In the genomic region with DNA sequence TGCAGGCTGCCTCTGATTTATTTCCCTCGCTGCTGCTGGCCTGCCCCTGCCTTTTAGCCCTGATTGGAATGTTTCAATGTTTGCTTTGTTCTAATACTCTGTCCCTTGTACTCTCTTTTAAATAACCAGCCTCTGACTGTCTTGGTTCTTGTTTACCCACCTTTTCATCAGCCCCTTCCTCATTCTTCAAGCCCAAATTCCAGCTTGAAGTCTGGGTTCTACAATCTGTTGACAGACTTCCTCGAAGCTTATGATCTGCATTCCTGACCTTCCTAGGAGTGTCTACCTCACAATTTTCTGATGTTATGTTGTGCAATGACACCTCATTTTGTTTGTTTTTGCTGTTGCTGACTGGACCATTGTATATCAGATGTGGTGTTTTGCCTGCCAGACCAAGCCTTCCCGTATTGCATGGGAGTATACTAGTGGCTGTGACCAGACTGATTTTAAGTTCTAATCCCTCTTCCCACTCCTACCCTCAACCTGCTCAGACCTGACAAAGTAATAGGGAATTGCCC, we compare ENCODE assay signal across 17 cellular contexts. TPM values are rescaled to one million over a fixed set of nuclear protein-coding genes. Genes with fewer than 3 reads are reported as not detected.
DNase-seq lines count a peak whose midpoint lies in the region; ATAC-seq, FAIRE-seq and TF ChIP-seq lines count a peak whose summit lies in the region.
"Had no signal": no experiment of that assay in that cellular context is flagged by ENCODE, and none has a peak within 500 bp of the region (broad histone marks: within the 10 kb centered on the region; RNA-seq: fewer than 3 reads in every experiment).

No MANE protein-coding gene starts in this region.

- no peak overlapping the region for H2AK5ac ChIP-seq in IMR-90 (ENCODE audit: low read depth, low read length)

- TF ChIP-seq RAD21 in IMR-90 (IDR thresholded peaks at IDR 0.05; ENCODE audit: low read length): no peak
- no peak for TF ChIP-seq RAD21 in K562 (CRISPR knock-in tag; conservative IDR thresholded peaks at IDR 0.05 in 1 of 2, IDR thresholded peaks at IDR 0.05 in 1 of 2)

- no peak overlapping the region for H3K14ac ChIP-seq in IMR-90 (replicated peaks; ENCODE audit: low read depth, low read length)

- 0 out of 2 replicates have a peak overlapping the region, but pooled peaks have one; percentile 8 for H2BK120ac ChIP-seq in IMR-90 (ENCODE audit: low read depth, low read length)

- H3K79me2 ChIP-seq in K562 (ENCODE audit: control insufficient read depth, insufficient read depth, low read length): no peaks in the 10 kb centered on the region

- no peaks in the 10 kb centered on the region for H3K9me3 Mint-ChIP-seq in activated naive CD4-positive, alpha-beta T cell treated with anti-CD3 and anti-CD28 coated beads, Interleukin-2, amount 10 ng/mL, durations not matched to agents 7 days and 5 days
- H3K9me3 Mint-ChIP-seq: activated B cell treated with CpG ODN at 0.5 μM for 24 hours, H9, immature natural killer cell, natural killer cell had no signal

- H3K56ac ChIP-seq in IMR-90 (ENCODE audit: extremely low read depth, insufficient read depth, low read length): no peak overlapping the region

- no CpG with 5 or more reads among the region's 3 CpGs for WGBS in IMR-90 (ENCODE audit: extremely low coverage in 2 of 2, insufficient read length in 1 of 2), 2 experiments
- WGBS in K562 (ENCODE audit: insufficient coverage, low coverage, missing lambda C conversion rate): 6% methylated on average over 3 of the region's 3 CpGs

- H3K27ac Mint-ChIP-seq in activated naive CD4-positive, alpha-beta T cell treated with anti-CD3 and anti-CD28 coated beads, Interleukin-2, amount 10 ng/mL, durations not matched to agents 7 days and 5 days: no peak overlapping the region
- H3K27ac Mint-ChIP-seq: activated B cell treated with CpG ODN at 0.5 μM for 24 hours, immature natural killer cell, natural killer cell had no signal

- H3K9ac ChIP-seq in IMR-90 (ENCODE audit: low read depth, low read length) (no peak overlapping the region), K562 (ENCODE audit: insufficient read depth in 1 of 2, low read depth in 2 of 2, low read length in 2 of 2) (no peak overlapping the region)

- peak; percentile 75 for ATAC-seq in IMR-90 (ENCODE audit: low read depth)
- no peak for ATAC-seq in K562
- ATAC-seq in HG03571 (IDR thresholded peaks at IDR 0.05; ENCODE audit: unreplicated experiment): no peak
- ATAC-seq: gastrocnemius medialis, natural killer cell had no signal

- no peak overlapping the region for H4K91ac ChIP-seq in IMR-90 (ENCODE audit: insufficient read depth, low read depth, low read length)

- no peak overlapping the region for H3K23ac ChIP-seq in IMR-90 (ENCODE audit: low read depth, low read length)

- in situ Hi-C loops in IMR-90 (cut with MboI; ENCODE audit: low sequenced_read_pairs) (no loop called here), K562 (cut with MboI) (no loop called here)

- peak; percentile 40 for DNase-seq in IMR-90
- DNase-seq in K562 (ENCODE audit: extremely low read depth in 1 of 4, low spot score in 3 of 4): no peak
- peak; percentile 81 for DNase-seq in islet precursor cell
- peak; percentile 61 for DNase-seq in pons (ENCODE audit: low spot score)
- DNase-seq in GM19240 (ENCODE audit: insufficient read length, low spot score): no peak
- DNase-seq in RWPE1 (ENCODE audit: low spot score): no peak
- DNase-seq in activated naive CD4-positive, alpha-beta T cell treated with anti-CD3 and anti-CD28 coated beads, Interleukin-2, amount 10 ng/mL, durations not matched to agents 7 days and 5 days: no peak
- DNase-seq: activated B cell treated with CpG ODN at 0.5 μM for 24 hours; gastrocnemius medialis; GDM1; H9; immature natural killer cell; natural killer cell; NK-92 treated with Interleukin-12 subunit alpha and Interleukin-12 subunit beta, amount 100 ng/mL, for 24 hours; small intestine had no signal

- H3K36me3 ChIP-seq in IMR-90 (ENCODE audit: control insufficient read depth, insufficient read depth, low read length) (no peaks in the 10 kb centered on the region), K562 (ENCODE audit: control insufficient read depth, insufficient read depth, low read length) (no peaks in the 10 kb centered on the region)
- H3K36me3 ChIP-seq: gastrocnemius medialis had no signal

- H3K9me3 ChIP-seq in IMR-90 (ENCODE audit: control insufficient read depth, insufficient read depth, low read length) (no peaks in the 10 kb centered on the region), K562 (replicated peaks; ENCODE audit: control insufficient read depth, insufficient read depth, low read depth, low read length) (no peaks in the 10 kb centered on the region)
- H3K9me3 ChIP-seq: gastrocnemius medialis had no signal

- H4K5ac ChIP-seq in IMR-90 (ENCODE audit: low read depth, low read length): no peak overlapping the region

- H3K18ac ChIP-seq in IMR-90 (ENCODE audit: low read depth, low read length): no peak overlapping the region

- no peaks in the 10 kb centered on the region for H3K27me3 ChIP-seq in IMR-90 (ENCODE audit: control insufficient read depth, insufficient read depth, low read length)
- H3K27me3 ChIP-seq in K562 (ENCODE audit: control insufficient read depth in 2 of 2, insufficient read depth in 2 of 2, low read length in 2 of 2): peaks cover 0 to 5% of the 10 kb centered on the region in 2 experiments; a peak in 4 of 5 replicates
- H3K27me3 ChIP-seq: gastrocnemius medialis had no signal

- CTCF ChIA-PET in IMR-90 (lab: Yijun Ruan, JAX): no interaction called here
- CTCF ChIA-PET in K562 (lab: Yijun Ruan, JAX; ENCODE audit: low intra/inter-chr PET ratio): no interaction called here
- CTCF ChIA-PET in RWPE1 (lab: Yijun Ruan, JAX): interaction anchor here (0.7 kb wide), 1 partner anchor 311 kb away, joined by 4 read pairs; no protein-coding TSS in a partner anchor
- CTCF ChIA-PET in activated naive CD4-positive, alpha-beta T cell treated with anti-CD3 and anti-CD28 coated beads, Interleukin-2, amount 10 ng/mL, durations not matched to agents 7 days and 5 days (lab: Charles Lee): interaction anchor here (0.6 kb wide), 1 partner anchor 159 kb away, joined by 3 read pairs; no protein-coding TSS in a partner anchor

- H3K9me1 ChIP-seq in IMR-90 (ENCODE audit: insufficient read depth, low read length): peaks cover 16% of the 10 kb centered on the region
- H3K9me1 ChIP-seq in K562 (ENCODE audit: control insufficient read depth, insufficient read depth, low read length): no peaks in the 10 kb centered on the region

- H3K4me3 ChIP-seq in IMR-90 (ENCODE audit: insufficient read depth, low read depth, low read length) (no peak overlapping the region), K562 (no peak overlapping the region)
- H3K4me3 ChIP-seq: gastrocnemius medialis had no signal

- dilution Hi-C loops in IMR-90 (cut with HindIII; ENCODE audit: low sequenced_read_pairs, unreplicated experiment): no loop called here

- H2AFZ ChIP-seq in IMR-90 (replicated peaks; ENCODE audit: low read length, poor library complexity) (no peak overlapping the region), K562 (ENCODE audit: low read depth, low read length) (no peak overlapping the region)

- TF ChIP-seq CTCF in IMR-90 (conservative IDR thresholded peaks at IDR 0.05; ENCODE audit: low read depth, low read length) (no peak), K562 (IDR thresholded peaks at IDR 0.05 in 2 of 3, conservative IDR thresholded peaks at IDR 0.05 in 1 of 3; ENCODE audit: insufficient read depth in 2 of 3, low read depth in 1 of 3, low read length in 3 of 3) (no peak), RWPE1 (conservative IDR thresholded peaks at IDR 0.05; ENCODE audit: low read depth) (no peak)

- H2AK9ac ChIP-seq in IMR-90 (replicated peaks; ENCODE audit: low read depth, low read length, poor library complexity): no peak overlapping the region

- H3K27ac ChIP-seq in IMR-90 (ENCODE audit: insufficient read depth, low read length) (no peak overlapping the region), K562 (ENCODE audit: extremely low read depth, low read depth, low read length) (no peak overlapping the region), RWPE1 (no peak overlapping the region)
- H3K27ac ChIP-seq: gastrocnemius medialis had no signal

- H3K79me1 ChIP-seq in IMR-90 (ENCODE audit: low read depth in 1 of 2, low read length in 2 of 2): 0 out of 4 replicates have a peak, but pooled peaks cover 0 to 5% of the 10 kb centered on the region in 2 experiments

- no TSS peak for BruUV-seq in IMR-90 (replicated peaks; lab: Mats Ljungman, UMichigan)
- BruUV-seq in K562 (replicated peaks; lab: Mats Ljungman, UMichigan): no TSS peak

- no peak for FAIRE-seq in K562 (lab: Jason Lieb, UNC)
- FAIRE-seq: GM18507, small intestine had no signal

- H3K4me3 Mint-ChIP-seq in activated naive CD4-positive, alpha-beta T cell treated with anti-CD3 and anti-CD28 coated beads, Interleukin-2, amount 10 ng/mL, durations not matched to agents 7 days and 5 days: no peak overlapping the region
- H3K4me3 Mint-ChIP-seq: activated B cell treated with CpG ODN at 0.5 μM for 24 hours, H9, immature natural killer cell, natural killer cell had no signal

- TF ChIP-seq POLR2A in IMR-90 (IDR thresholded peaks at IDR 0.05; ENCODE audit: low read depth, low read length) (no peak), K562 (conservative IDR thresholded peaks at IDR 0.05) (no peak)

- peak overlapping the region; percentile 35; the same call in 1 of the 2 replicates for H3K4ac ChIP-seq in IMR-90 (ENCODE audit: low read depth, low read length)

- peaks cover 2% of the 10 kb centered on the region for H3K36me3 Mint-ChIP-seq in activated naive CD4-positive, alpha-beta T cell treated with anti-CD3 and anti-CD28 coated beads, Interleukin-2, amount 10 ng/mL, durations not matched to agents 7 days and 5 days
- H3K36me3 Mint-ChIP-seq: immature natural killer cell, natural killer cell had no signal

- no peak overlapping the region for H2BK15ac ChIP-seq in IMR-90 (ENCODE audit: low read depth, low read length)

- intact Hi-C loops in IMR-90 (cut with micrococcal nuclease) (no loop called here), K562 (cut with micrococcal nuclease) (no loop called here)

- H3K4me1 ChIP-seq in IMR-90 (ENCODE audit: control insufficient read depth, insufficient read depth, low read length) (peaks cover 3% of the 10 kb centered on the region; the same call in 1 of the 2 replicates), K562 (replicated peaks in 1 of 2; ENCODE audit: control insufficient read depth in 2 of 2, insufficient read depth in 2 of 2, low read length in 2 of 2) (peaks cover 0 to 7% of the 10 kb centered on the region in 2 experiments; a peak in 3 of 5 replicates)
- H3K4me1 ChIP-seq: gastrocnemius medialis had no signal

- H2BK20ac ChIP-seq in IMR-90 (ENCODE audit: low read depth, low read length): no peak overlapping the region

- no peaks in the 10 kb centered on the region for H3K27me3 Mint-ChIP-seq in activated naive CD4-positive, alpha-beta T cell treated with anti-CD3 and anti-CD28 coated beads, Interleukin-2, amount 10 ng/mL, durations not matched to agents 7 days and 5 days
- H3K27me3 Mint-ChIP-seq: activated B cell treated with CpG ODN at 0.5 μM for 24 hours had no signal

- H4K20me1 ChIP-seq in IMR-90 (ENCODE audit: insufficient read depth, low read length) (no peaks in the 10 kb centered on the region), K562 (replicated peaks; ENCODE audit: control insufficient read depth, insufficient read depth, low read length) (no peaks in the 10 kb centered on the region)

- peak overlapping the region; percentile 6 for H2BK5ac ChIP-seq in IMR-90 (ENCODE audit: low read depth, low read length, poor library complexity, severe bottlenecking)

- POLR2A ChIA-PET in IMR-90 (lab: Charles Lee; ENCODE audit: unreplicated experiment) (no interaction called here), K562 (lab: Yijun Ruan, JAX) (no interaction called here), RWPE1 (lab: Yijun Ruan, JAX; ENCODE audit: low non-redundant PET) (no interaction called here)

- H4K8ac ChIP-seq in IMR-90 (ENCODE audit: low read depth in 2 of 2, low read length in 2 of 2): no peak overlapping the region

- peaks cover 4% of the 10 kb centered on the region for H3K4me1 Mint-ChIP-seq in activated naive CD4-positive, alpha-beta T cell treated with anti-CD3 and anti-CD28 coated beads, Interleukin-2, amount 10 ng/mL, durations not matched to agents 7 days and 5 days
- H3K4me1 Mint-ChIP-seq: immature natural killer cell, natural killer cell had no signal

- TF ChIP-seq EP300 in K562 (IDR thresholded peaks at IDR 0.05; ENCODE audit: low read length): no peak

- no peak overlapping the region for H3K4me2 ChIP-seq in IMR-90 (ENCODE audit: low read depth, low read length)
- H3K4me2 ChIP-seq in K562 (ENCODE audit: insufficient read depth, low read length): no peak overlapping the region

RNA-seq across cellular contexts. Expression of a gene that starts 46.6 kb away (rescaled TPM):
- total RNA-seq in IMR-90 (2012; rRNA removed): not detected in 2 replicates
- polyA plus RNA-seq in IMR-90 (2012; rRNA removed): not detected in 2 replicates
- not detected in 2 replicates for polyA plus RNA-seq in IMR-90 (2012; cell fraction: cytosol; rRNA removed)
- polyA plus RNA-seq in IMR-90 (2012; cell fraction: nucleus; rRNA removed; ENCODE audit: low replicate concordance): not detected in 2 replicates
- total RNA-seq in K562 (2011; cell fraction: chromatin; rRNA removed; ENCODE audit: low replicate concordance): not detected in 2 replicates
- not detected in 2 replicates for total RNA-seq in K562 (2011; cell fraction: nucleolus; rRNA removed)
- not detected in 2 replicates for total RNA-seq in K562 (2011; cell fraction: nucleoplasm; rRNA removed)
- not detected in 2 replicates for total RNA-seq in K562 (2014; rRNA removed)
- not detected in 2 replicates for total RNA-seq in K562 (2014; rRNA removed; fragmentation: Illumina TruSeq; extraction: Trizol)
- total RNA-seq in K562 (2015; rRNA removed; fragmentation: Illumina TruSeq; extraction: Trizol): not detected in 2 replicates
- total RNA-seq in K562 (2021): not detected in 2 replicates
- not detected in 2 replicates for polyA plus RNA-seq in K562 (2011; rRNA removed)
- polyA plus RNA-seq in K562 (2011; cell fraction: cytosol; rRNA removed): not detected in 2 replicates
- not detected in 2 replicates for polyA plus RNA-seq in K562 (2011; cell fraction: nucleus; rRNA removed)
- polyA plus RNA-seq in K562 (2012): not detected in 2 replicates
- polyA plus RNA-seq in K562 (2014; fragmentation: Illumina TruSeq; extraction: Trizol): not detected in 2 replicates
- not detected for polyA plus RNA-seq in K562 (2014; fragmentation: Nextera tagmentation; extraction: Ambion mirVana)
- polyA plus RNA-seq in K562 (2014; rRNA removed): not detected in 2 replicates
- polyA minus RNA-seq in K562 (2011; rRNA and poly(A)+ RNA removed): not detected in 2 replicates
- not detected in 2 replicates for polyA minus RNA-seq in K562 (2011; cell fraction: cytosol; rRNA and poly(A)+ RNA removed)
- not detected in 2 replicates for polyA minus RNA-seq in K562 (2011; cell fraction: nucleus; rRNA and poly(A)+ RNA removed)
- total RNA-seq: activated B cell treated with CpG ODN at 0.5 μM for 24 hours, gastrocnemius medialis, H9, natural killer cell had no signal
- polyA plus RNA-seq: immature natural killer cell had no signal

Comparison
In these comparisons a context has a peak if more than half of its experiments do, and no peak if none do; other contexts are left out.
1. DNase-seq: peak in IMR-90 (single experiment), islet precursor cell (single experiment) and pons (single experiment); none in K562 (0 of 4), GM19240 (single experiment), RWPE1 (single experiment) and activated naive CD4-positive, alpha-beta T cell treated with anti-CD3 and anti-CD28 coated beads, Interleukin-2, amount 10 ng/mL, durations not matched to agents 7 days and 5 days (single experiment).
2. CTCF ChIA-PET loops: an anchor here in RWPE1 (0.7 kb wide) and activated naive CD4-positive, alpha-beta T cell treated with anti-CD3 and anti-CD28 coated beads, Interleukin-2, amount 10 ng/mL, durations not matched to agents 7 days and 5 days (0.6 kb wide); none called in IMR-90 and K562.